1 cellular context compared by ENCODE assay signal in genomic region chr20:46159101-46159897, GRCh38.
TF ChIP-seq lines count a peak whose summit lies in the region.

No MANE protein-coding gene starts in this region.

TF ChIP-seq in GM12878, 131 proteins besides CTCF, POLR2A, EP300 and RAD21:
- 0 out of 2 replicates have a peak, but pooled peaks have one; percentile 11 for TF ChIP-seq PKNOX1 (IDR thresholded peaks at IDR 0.05)
- peak; percentile 83 for TF ChIP-seq ZBTB40 (IDR thresholded peaks at IDR 0.05; ENCODE audit: borderline replicate concordance)
- no peak for TF ChIP-seq MYB (IDR thresholded peaks at IDR 0.05; ENCODE audit: borderline replicate concordance, low read depth, low read length)
- 0 out of 2 replicates have a peak, but pooled peaks have one; percentile 8 for TF ChIP-seq RUNX3 (IDR thresholded peaks at IDR 0.05; ENCODE audit: low read length)
- no peak for TF ChIP-seq NR2C2 (IDR thresholded peaks at IDR 0.05; ENCODE audit: borderline replicate concordance, control insufficient read depth, insufficient read length, low read depth)
TF ChIP-seq in GM12878: peak in this region for 3.
